ENCODE assay signal across 10 cellular contexts in the genomic region with DNA sequence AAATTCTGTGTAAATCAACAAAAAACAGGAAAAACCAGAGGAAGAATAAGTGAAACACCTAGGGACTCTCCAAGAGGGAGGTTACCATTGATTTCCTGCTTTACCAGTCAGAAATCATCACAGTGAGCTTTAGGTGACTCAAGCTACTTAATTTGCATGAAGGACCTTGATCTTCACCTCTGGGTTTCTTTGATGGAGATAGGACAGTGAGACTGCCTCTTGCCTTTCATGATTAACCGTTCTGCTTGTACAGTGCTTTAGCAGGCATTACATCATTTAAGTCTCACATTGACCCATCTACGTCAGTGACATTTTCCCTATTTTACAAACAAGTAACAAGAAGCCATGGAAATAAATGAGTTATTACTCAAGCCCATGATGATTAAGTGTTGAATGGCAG. TPM values are rescaled to one million over a fixed set of nuclear protein-coding genes. Genes with fewer than 3 reads are reported as not detected.
DNase-seq lines count a peak whose midpoint lies in the region; ATAC-seq, FAIRE-seq and TF ChIP-seq lines count a peak whose summit lies in the region.
"Had no signal": no experiment of that assay in that cellular context is flagged by ENCODE, and none has a peak within 500 bp of the region (broad histone marks: within the 10 kb centered on the region; RNA-seq: fewer than 3 reads in every experiment).

No MANE protein-coding gene starts in this region.

- no peaks in the 10 kb centered on the region; the same call in 1 of the 2 replicates for H3K27me3 ChIP-seq in H7 (ENCODE audit: control insufficient read depth, insufficient read depth, low read length)

- peak; percentile 80 for FAIRE-seq in GM18507 (lab: Jason Lieb, UNC)

- H3K4me3 Mint-ChIP-seq in activated CD8-positive, alpha-beta T cell treated with anti-CD3 and anti-CD28 coated beads for 36 hours, result no peak overlapping the region

- CTCF ChIA-PET in activated CD8-positive, alpha-beta T cell treated with anti-CD3 and anti-CD28 coated beads for 36 hours (lab: Charles Lee), result interaction anchor here (0.8 kb wide), 1 partner anchor 85 kb away, joined by 5 read pairs; no protein-coding TSS in a partner anchor

- H3K4me1 ChIP-seq in mucosa of descending colon (ENCODE audit: low read depth), result no peaks in the 10 kb centered on the region

- H3K36me3 ChIP-seq in mucosa of descending colon (ENCODE audit: low read depth) (no peaks in the 10 kb centered on the region), H7 (replicated peaks; ENCODE audit: control insufficient read depth, insufficient read depth, low read length) (no peaks in the 10 kb centered on the region)

- TF ChIP-seq CTCF in activated CD8-positive, alpha-beta T cell treated with anti-CD3 and anti-CD28 coated beads for 36 hours (IDR thresholded peaks at IDR 0.05), result no peak
- no peak for TF ChIP-seq CTCF in mucosa of descending colon (IDR thresholded peaks at IDR 0.05)

- ATAC-seq in HG02610 (IDR thresholded peaks at IDR 0.05; ENCODE audit: unreplicated experiment), result peak; percentile 36
- peak; percentile 57 for ATAC-seq in activated CD8-positive, alpha-beta T cell treated with anti-CD3 and anti-CD28 coated beads for 36 hours
- ATAC-seq in mucosa of descending colon, result peak; percentile 28
- ATAC-seq in HG03520 (IDR thresholded peaks at IDR 0.05; ENCODE audit: unreplicated experiment), result no peak

- intact Hi-C loops in activated CD8-positive, alpha-beta T cell treated with anti-CD3 and anti-CD28 coated beads for 36 hours (cut with micrococcal nuclease), result loop anchor here (10.0 kb wide), 1 partner anchor 75 kb away; a partner anchor contains a TSS
- intact Hi-C loops in mucosa of descending colon (cut with DNase I, micrococcal nuclease), result no loop called here

- no peak overlapping the region for H3K4me3 ChIP-seq in mucosa of descending colon
- no peak overlapping the region for H3K4me3 ChIP-seq in H7 (ENCODE audit: insufficient read depth, low read depth, low read length)

- POLR2A ChIA-PET in activated CD8-positive, alpha-beta T cell treated with anti-CD3 and anti-CD28 coated beads for 36 hours (lab: Charles Lee), result interaction anchor here (0.7 kb wide), 1 partner anchor 334 kb away, joined by 3 read pairs; no protein-coding TSS in a partner anchor

- DNase-seq in GM18507 (ENCODE audit: extremely low spot score, insufficient read length, low read depth), result no peak
- DNase-seq in activated CD8-positive, alpha-beta T cell treated with anti-CD3 and anti-CD28 coated beads for 36 hours, result no peak
- DNase-seq in mucosa of descending colon, result no peak
- no peak for DNase-seq in H7
- no peak for DNase-seq in OCI-M1 (lab: John Stamatoyannopoulos, UW)
- DNase-seq: DMS79; effector memory CD4-positive, alpha-beta T cell; NCI-H69 had no signal

- H3K36me3 Mint-ChIP-seq in activated CD8-positive, alpha-beta T cell treated with anti-CD3 and anti-CD28 coated beads for 36 hours (ENCODE audit: low read depth), result no peaks in the 10 kb centered on the region

- peaks cover 21% of the 10 kb centered on the region for H3K4me1 Mint-ChIP-seq in activated CD8-positive, alpha-beta T cell treated with anti-CD3 and anti-CD28 coated beads for 36 hours (ENCODE audit: low read depth)

- H3K9me3 ChIP-seq in mucosa of descending colon, result no peaks in the 10 kb centered on the region

- no peaks in the 10 kb centered on the region for H3K9me3 Mint-ChIP-seq in activated CD8-positive, alpha-beta T cell treated with anti-CD3 and anti-CD28 coated beads for 36 hours

- H3K27ac Mint-ChIP-seq in activated CD8-positive, alpha-beta T cell treated with anti-CD3 and anti-CD28 coated beads for 36 hours, result peak overlapping the region; percentile 95

- H3K27me3 Mint-ChIP-seq in activated CD8-positive, alpha-beta T cell treated with anti-CD3 and anti-CD28 coated beads for 36 hours, result no peaks in the 10 kb centered on the region

RNA-seq across cellular contexts. Expression of a gene that starts 3.4 kb away (rescaled TPM):
- 10 to 100 TPM; 27.6 to 27.7 TPM for total RNA-seq in activated CD8-positive, alpha-beta T cell treated with anti-CD3 and anti-CD28 coated beads for 36 hours
- total RNA-seq in mucosa of descending colon, result 10 to 100 TPM; 25.3 to 53.5 (median 32.2) TPM
- 6.8 and 9.1 TPM in 2 replicates for total RNA-seq in H7 (2014; rRNA removed; shearing (Covaris generic))
